22 cellular contexts compared by ENCODE assay signal in the genomic region with DNA sequence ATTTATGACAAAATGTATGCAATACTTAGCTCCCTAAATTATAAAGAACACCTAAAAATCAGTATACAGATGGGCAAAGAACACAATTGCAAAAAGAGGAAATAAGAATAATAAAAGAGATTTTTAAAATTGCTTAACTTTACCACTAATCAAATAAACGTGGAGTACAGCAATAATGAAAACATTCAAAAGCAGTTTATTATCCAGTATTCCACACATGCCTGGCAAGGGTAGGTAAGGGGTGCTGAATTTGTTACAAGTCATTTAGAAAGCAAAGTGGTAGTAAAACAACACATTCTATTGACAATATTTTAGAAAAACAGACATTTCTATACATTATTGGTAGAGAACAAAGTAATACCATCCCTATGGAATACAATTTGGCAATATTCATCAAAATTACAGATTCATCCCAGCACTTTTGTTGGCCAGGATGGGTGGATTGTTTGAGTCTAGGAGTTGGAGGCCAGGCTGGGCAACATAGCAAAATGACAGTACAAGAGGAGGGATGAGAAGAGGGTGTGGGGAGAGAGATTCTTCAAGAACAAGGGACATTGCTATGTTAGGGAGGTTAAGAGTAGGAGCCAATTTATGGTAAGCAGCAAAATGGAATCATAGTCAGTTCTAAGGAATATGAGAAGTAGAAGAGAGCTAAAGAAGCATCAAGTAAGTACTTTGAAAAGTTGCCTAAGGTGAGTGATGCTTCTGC. TPM values are rescaled to one million over a fixed set of nuclear protein-coding genes. Genes with fewer than 3 reads are reported as not detected.
A peak's percentile ranks its signal among the peaks of the same experiment; 100 is the strongest.
DNase-seq lines count a peak whose midpoint lies in the region; ATAC-seq, FAIRE-seq and TF ChIP-seq lines count a peak whose summit lies in the region.
"Had no signal": no experiment of that assay in that cellular context is flagged by ENCODE, and none has a peak within 500 bp of the region (broad histone marks: within the 10 kb centered on the region; RNA-seq: fewer than 3 reads in every experiment).

No MANE protein-coding gene starts in this region.

- DNase-seq in Daoy (ENCODE audit: low read depth) (peak; percentile 11), RWPE2 (ENCODE audit: low spot score) (no peak), endothelial cell of umbilical vein (ENCODE audit: low read depth, low spot score) (no peak), sciatic nerve (ENCODE audit: low spot score) (no peak), WTC11 (ENCODE audit: low spot score) (no peak), left ventricle myocardium inferior (no peak), occipital lobe (lab: John Stamatoyannopoulos, UW) (no peak)
- DNase-seq in activated naive CD8-positive, alpha-beta T cell treated with anti-CD3 and anti-CD28 coated beads for 36 hours: no peak
- DNase-seq: activated B cell treated with CpG ODN at 0.5 μM for 24 hours; activated CD4-positive, alpha-beta memory T cell treated with anti-CD3 and anti-CD28 coated beads, Interleukin-2, amount 10 ng/mL, durations not matched to agents 7 days and 5 days; activated naive CD4-positive, alpha-beta T cell treated with anti-CD3 and anti-CD28 coated beads for 36 hours; CD4-positive, alpha-beta memory T cell; DMS153; gastrocnemius medialis; NCI-H2107; NCI-H524 treated with DMSO at 0.1 percent for 48 hours; SIG-M5; stimulated activated CD4-positive, alpha-beta T cell treated with anti-CD3 and anti-CD28 coated beads, Interleukin-4, amount 100 ng/mL, for 4 hours; T-helper 17 cell had no signal

- H3K27me3 ChIP-seq in RWPE2 (ENCODE audit: insufficient read depth, poor library complexity, severe bottlenecking) (no peaks in the 10 kb centered on the region), endothelial cell of umbilical vein (ENCODE audit: control insufficient read depth in 2 of 2, insufficient read depth in 2 of 2, low read length in 2 of 2) (no peaks in the 10 kb centered on the region), left ventricle myocardium inferior (ENCODE audit: low read depth) (no peaks in the 10 kb centered on the region)
- H3K27me3 ChIP-seq: gastrocnemius medialis had no signal

- peaks cover 23% of the 10 kb centered on the region for H3K4me1 ChIP-seq in RWPE2 (ENCODE audit: insufficient read depth, poor library complexity, severe bottlenecking)
- peaks cover 38% of the 10 kb centered on the region for H3K4me1 ChIP-seq in endothelial cell of umbilical vein (ENCODE audit: control insufficient read depth, extremely low read depth, insufficient read depth, low read length)
- peaks cover under 1% of the 10 kb centered on the region for H3K4me1 ChIP-seq in left ventricle myocardium inferior
- H3K4me1 ChIP-seq: gastrocnemius medialis had no signal

- H2AFZ ChIP-seq in endothelial cell of umbilical vein (ENCODE audit: low read depth, low read length): peak overlapping the region; percentile 90

- H3K79me2 ChIP-seq in endothelial cell of umbilical vein (ENCODE audit: control insufficient read depth, insufficient read depth, low read length): no peaks in the 10 kb centered on the region

- no peaks in the 10 kb centered on the region for H3K9me1 ChIP-seq in endothelial cell of umbilical vein (replicated peaks; ENCODE audit: control insufficient read depth, extremely low read depth, insufficient read depth, low read length)

- no TSS peak for BruUV-seq in endothelial cell of umbilical vein (replicated peaks; lab: Mats Ljungman, UMichigan)

- intact Hi-C loops in endothelial cell of umbilical vein (cut with micrococcal nuclease): no loop called here
- intact Hi-C loops in sciatic nerve (cut with DNase I): no loop called here
- intact Hi-C loops in left ventricle myocardium inferior (cut with micrococcal nuclease): no loop called here

- peak; percentile 35 for ATAC-seq in RWPE2 (ENCODE audit: low read depth)
- peak; percentile 39 for ATAC-seq in sciatic nerve
- ATAC-seq in WTC11: no peak
- ATAC-seq: gastrocnemius medialis; natural killer cell treated with Interleukin-12 subunit alpha and Interleukin-12 subunit beta and Interleukin-15 and Interleukin-18, amount 100 ng/mL, for 72 hours; T-helper 17 cell had no signal

- TF ChIP-seq POLR2A in endothelial cell of umbilical vein (IDR thresholded peaks at IDR 0.05; ENCODE audit: low read depth, low read length): no peak

- H3K9me3 ChIP-seq in RWPE2 (ENCODE audit: severe bottlenecking): no peaks in the 10 kb centered on the region
- H3K9me3 ChIP-seq in endothelial cell of umbilical vein (replicated peaks; ENCODE audit: control insufficient read depth, insufficient read depth, low read length): no peaks in the 10 kb centered on the region
- H3K9me3 ChIP-seq in left ventricle myocardium inferior (replicated peaks): no peaks in the 10 kb centered on the region
- H3K9me3 ChIP-seq: gastrocnemius medialis had no signal

- TF ChIP-seq CTCF in RWPE2 (IDR thresholded peaks at IDR 0.05; ENCODE audit: poor library complexity, severe bottlenecking): no peak
- no peak for TF ChIP-seq CTCF in endothelial cell of umbilical vein (IDR thresholded peaks at IDR 0.05; ENCODE audit: extremely low read depth in 1 of 2, insufficient read depth in 1 of 2, low read depth in 1 of 2, low read length in 2 of 2)
- TF ChIP-seq CTCF in WTC11 (IDR thresholded peaks at IDR 0.05): no peak
- TF ChIP-seq CTCF in left ventricle myocardium inferior (IDR thresholded peaks at IDR 0.05; ENCODE audit: borderline replicate concordance): no peak

- no peaks in the 10 kb centered on the region for H4K20me1 ChIP-seq in endothelial cell of umbilical vein (replicated peaks; ENCODE audit: control insufficient read depth, extremely low read depth, insufficient read depth, low read length)

- H3K4me1 Mint-ChIP-seq in activated naive CD8-positive, alpha-beta T cell treated with anti-CD3 and anti-CD28 coated beads for 36 hours: peaks cover 4% of the 10 kb centered on the region
- peaks cover 6% of the 10 kb centered on the region for H3K4me1 Mint-ChIP-seq in WTC11
- H3K4me1 Mint-ChIP-seq: activated CD4-positive, alpha-beta memory T cell treated with anti-CD3 and anti-CD28 coated beads, Interleukin-2, amount 10 ng/mL, durations not matched to agents 7 days and 5 days; CD4-positive, alpha-beta memory T cell had no signal

- CTCF ChIA-PET in endothelial cell of umbilical vein (lab: Charles Lee) (interaction anchor here (0.7 to 4.6 kb wide), 8 partner anchors 16 to 57 kb away, joined by 3 to 35 read pairs (median 4); no protein-coding TSS in a partner anchor), WTC11 (lab: Charles Lee) (interaction anchor here (1.0 kb wide), 1 partner anchor 57 kb away, joined by 5 read pairs; no protein-coding TSS in a partner anchor)

- H3K4me3 ChIP-seq in RWPE2 (ENCODE audit: severe bottlenecking): no peak overlapping the region
- no peak overlapping the region for H3K4me3 ChIP-seq in endothelial cell of umbilical vein (replicated peaks in 1 of 3; ENCODE audit: insufficient read depth in 1 of 3, low read depth in 1 of 3, low read length in 3 of 3)
- no peak overlapping the region for H3K4me3 ChIP-seq in left ventricle myocardium inferior
- H3K4me3 ChIP-seq: gastrocnemius medialis had no signal

- H3K4me2 ChIP-seq in endothelial cell of umbilical vein (ENCODE audit: insufficient read depth, low read length): peak overlapping the region; percentile 66

- peak overlapping the region; percentile 28 for H3K9ac ChIP-seq in endothelial cell of umbilical vein (replicated peaks; ENCODE audit: extremely low read depth, insufficient read depth, low read length)

- H3K27ac Mint-ChIP-seq in activated naive CD8-positive, alpha-beta T cell treated with anti-CD3 and anti-CD28 coated beads for 36 hours: no peak overlapping the region
- no peak overlapping the region for H3K27ac Mint-ChIP-seq in WTC11
- H3K27ac Mint-ChIP-seq: activated B cell treated with CpG ODN at 0.5 μM for 24 hours; activated CD4-positive, alpha-beta memory T cell treated with anti-CD3 and anti-CD28 coated beads, Interleukin-2, amount 10 ng/mL, durations not matched to agents 7 days and 5 days; activated naive CD4-positive, alpha-beta T cell treated with anti-CD3 and anti-CD28 coated beads for 36 hours; CD4-positive, alpha-beta memory T cell; natural killer cell treated with Interleukin-12 subunit alpha and Interleukin-12 subunit beta and Interleukin-15 and Interleukin-18, amount 100 ng/mL, for 72 hours; T-helper 17 cell had no signal

- H3K36me3 ChIP-seq in RWPE2 (ENCODE audit: low read depth) (peaks cover 10% of the 10 kb centered on the region), endothelial cell of umbilical vein (ENCODE audit: control insufficient read depth in 2 of 2, extremely low read depth in 1 of 2, insufficient read depth in 2 of 2, low read length in 2 of 2) (no peaks in the 10 kb centered on the region), left ventricle myocardium inferior (peaks cover 19% of the 10 kb centered on the region)

- FAIRE-seq in endothelial cell of umbilical vein (lab: Jason Lieb, UNC): no peak
- FAIRE-seq: colon, GM12892 had no signal

- H3K27ac ChIP-seq in RWPE2 (ENCODE audit: poor library complexity, severe bottlenecking) (peak overlapping the region; percentile 74), endothelial cell of umbilical vein (ENCODE audit: insufficient read depth, low read depth, low read length) (peak overlapping the region; percentile 90), left ventricle myocardium inferior (replicated peaks) (no peak overlapping the region)
- H3K27ac ChIP-seq: gastrocnemius medialis had no signal

- peaks cover 46% of the 10 kb centered on the region for H3K36me3 Mint-ChIP-seq in activated naive CD8-positive, alpha-beta T cell treated with anti-CD3 and anti-CD28 coated beads for 36 hours
- H3K36me3 Mint-ChIP-seq in WTC11: peaks cover 5% of the 10 kb centered on the region; the same call in 1 of the 2 replicates

- peaks cover 4% of the 10 kb centered on the region for H3K9me3 Mint-ChIP-seq in activated naive CD8-positive, alpha-beta T cell treated with anti-CD3 and anti-CD28 coated beads for 36 hours
- peaks cover 4% of the 10 kb centered on the region; the same call in 1 of the 2 replicates for H3K9me3 Mint-ChIP-seq in WTC11
- H3K9me3 Mint-ChIP-seq: activated CD4-positive, alpha-beta memory T cell treated with anti-CD3 and anti-CD28 coated beads, Interleukin-2, amount 10 ng/mL, durations not matched to agents 7 days and 5 days; activated naive CD4-positive, alpha-beta T cell treated with anti-CD3 and anti-CD28 coated beads for 36 hours had no signal

- POLR2A ChIA-PET in endothelial cell of umbilical vein (lab: Charles Lee) (no interaction called here), WTC11 (lab: Charles Lee) (no interaction called here)

- dilution Hi-C loops in endothelial cell of umbilical vein (cut with MboI; ENCODE audit: extremely low pct_ligation_motif_present, low sequenced_read_pairs): no loop called here

- H3K27me3 Mint-ChIP-seq in activated naive CD8-positive, alpha-beta T cell treated with anti-CD3 and anti-CD28 coated beads for 36 hours: no peaks in the 10 kb centered on the region
- no peaks in the 10 kb centered on the region for H3K27me3 Mint-ChIP-seq in WTC11 (ENCODE audit: low read depth)
- H3K27me3 Mint-ChIP-seq: activated B cell treated with CpG ODN at 0.5 μM for 24 hours; activated CD4-positive, alpha-beta memory T cell treated with anti-CD3 and anti-CD28 coated beads, Interleukin-2, amount 10 ng/mL, durations not matched to agents 7 days and 5 days; CD4-positive, alpha-beta memory T cell; natural killer cell treated with Interleukin-12 subunit alpha and Interleukin-12 subunit beta and Interleukin-15 and Interleukin-18, amount 100 ng/mL, for 72 hours; T-helper 17 cell had no signal

- H3K4me3 Mint-ChIP-seq in activated naive CD8-positive, alpha-beta T cell treated with anti-CD3 and anti-CD28 coated beads for 36 hours: no peak overlapping the region
- H3K4me3 Mint-ChIP-seq in WTC11: no peak overlapping the region
- H3K4me3 Mint-ChIP-seq: activated B cell treated with CpG ODN at 0.5 μM for 24 hours; activated CD4-positive, alpha-beta memory T cell treated with anti-CD3 and anti-CD28 coated beads, Interleukin-2, amount 10 ng/mL, durations not matched to agents 7 days and 5 days; activated naive CD4-positive, alpha-beta T cell treated with anti-CD3 and anti-CD28 coated beads for 36 hours; CD4-positive, alpha-beta memory T cell; natural killer cell treated with Interleukin-12 subunit alpha and Interleukin-12 subunit beta and Interleukin-15 and Interleukin-18, amount 100 ng/mL, for 72 hours; T-helper 17 cell had no signal

RNA-seq across cellular contexts. Expression of a gene that starts 3.7 kb away (rescaled TPM):
- not detected in 2 replicates for total RNA-seq in Daoy (2014; rRNA removed; shearing (Covaris generic))
- 1.4 and 3.2 TPM in 2 replicates for total RNA-seq in endothelial cell of umbilical vein
- 13.5 and 14.3 TPM in 2 replicates for polyA plus RNA-seq in endothelial cell of umbilical vein
- 8.0 and 11.9 TPM in 2 replicates for polyA plus RNA-seq in endothelial cell of umbilical vein (2011; cell fraction: cytosol; rRNA removed)
- 3.8 and 4.9 TPM in 2 replicates for polyA plus RNA-seq in endothelial cell of umbilical vein (2011; cell fraction: nucleus; rRNA removed)
- polyA plus RNA-seq in endothelial cell of umbilical vein (2012): 1.1 and 1.2 TPM in 2 replicates
- 11.7 and 14.2 TPM in 2 replicates for polyA minus RNA-seq in endothelial cell of umbilical vein
- polyA minus RNA-seq in endothelial cell of umbilical vein (2011; cell fraction: cytosol; rRNA and poly(A)+ RNA removed): not detected
- polyA minus RNA-seq in endothelial cell of umbilical vein (2011; cell fraction: nucleus; rRNA and poly(A)+ RNA removed): 4.5 and 6.7 TPM in 2 replicates
- 3.1 TPM for total RNA-seq in sciatic nerve
- under 1 TPM; 0.10 to 0.18 TPM for total RNA-seq in activated naive CD8-positive, alpha-beta T cell treated with anti-CD3 and anti-CD28 coated beads for 36 hours
- total RNA-seq in WTC11 (2021): not detected in 3 replicates
- 5.2 TPM for total RNA-seq in left ventricle myocardium inferior
- total RNA-seq in occipital lobe: 0.16 TPM
- total RNA-seq: activated CD4-positive, alpha-beta memory T cell treated with anti-CD3 and anti-CD28 coated beads, Interleukin-2, amount 10 ng/mL, durations not matched to agents 7 days and 5 days; activated naive CD4-positive, alpha-beta T cell treated with anti-CD3 and anti-CD28 coated beads for 36 hours; gastrocnemius medialis; natural killer cell treated with Interleukin-12 subunit alpha and Interleukin-12 subunit beta and Interleukin-15 and Interleukin-18, amount 100 ng/mL, for 72 hours had no signal
